17 cellular contexts compared by ENCODE assay signal in genomic region chr4:173415092-173415491, GRCh38. TPM values are rescaled to one million over a fixed set of nuclear protein-coding genes. Genes with fewer than 3 reads are reported as not detected.
A peak's percentile ranks its signal among the peaks of the same experiment; 100 is the strongest.
DNase-seq lines count a peak whose midpoint lies in the region; ATAC-seq, FAIRE-seq and TF ChIP-seq lines count a peak whose summit lies in the region.
"Had no signal": no experiment of that assay in that cellular context is flagged by ENCODE, and none has a peak within 500 bp of the region (broad histone marks: within the 10 kb centered on the region; RNA-seq: fewer than 3 reads in every experiment).

No MANE protein-coding gene starts in this region.

- CTCF ChIA-PET in CD4-positive, alpha-beta memory T cell (lab: Charles Lee; ENCODE audit: partially characterized antibody): interaction anchor here (0.8 to 14.5 kb wide), 6 partner anchors 9 to 129 kb away, joined by 3 to 295 read pairs (median 7); no protein-coding TSS in a partner anchor

- no peak for FAIRE-seq in RCC 7860 (lab: Jason Lieb, UNC)

- H3K4me1 Mint-ChIP-seq in CD4-positive, alpha-beta memory T cell: no peaks in the 10 kb centered on the region
- H3K4me1 Mint-ChIP-seq: central memory CD8-positive, alpha-beta T cell; T-cell had no signal

- no peaks in the 10 kb centered on the region for H3K36me3 ChIP-seq in CD4-positive, alpha-beta memory T cell (ENCODE audit: insufficient read depth, low read length)
- H3K36me3 ChIP-seq: HAP-1 had no signal

- H3K4me1 ChIP-seq in CD4-positive, alpha-beta memory T cell (ENCODE audit: insufficient read depth, low read length): no peaks in the 10 kb centered on the region
- H3K4me1 ChIP-seq: HAP-1 had no signal

- H3K4me3 Mint-ChIP-seq in CD4-positive, alpha-beta memory T cell: no peak overlapping the region
- H3K4me3 Mint-ChIP-seq: central memory CD8-positive, alpha-beta T cell; T-cell had no signal

- no peak overlapping the region for H3K27ac Mint-ChIP-seq in CD4-positive, alpha-beta memory T cell
- H3K27ac Mint-ChIP-seq: T-cell had no signal

- H3K27me3 Mint-ChIP-seq in CD4-positive, alpha-beta memory T cell: no peaks in the 10 kb centered on the region
- H3K27me3 Mint-ChIP-seq: central memory CD8-positive, alpha-beta T cell; T-cell had no signal

- H3K27me3 ChIP-seq in CD4-positive, alpha-beta memory T cell (ENCODE audit: insufficient read depth, low read length): no peaks in the 10 kb centered on the region
- H3K27me3 ChIP-seq: BLaER1 had no signal

- DNase-seq in Kasumi-1 (lab: John Stamatoyannopoulos, UW): peak; percentile 88 to 92
- DNase-seq in SKM-1 treated with dmso at 0.1 percent for 144 hours (lab: John Stamatoyannopoulos, UW; ENCODE audit: unreplicated experiment): peak; percentile 92
- DNase-seq in fibroblast of villous mesenchyme (ENCODE audit: low read depth): peak; percentile 50
- DNase-seq in sciatic nerve (ENCODE audit: low spot score): no peak
- no peak for DNase-seq in CD4-positive, alpha-beta memory T cell
- DNase-seq in RCC 7860 (ENCODE audit: low spot score): no peak
- no peak for DNase-seq in ACHN
- DNase-seq: activated CD4-positive, alpha-beta T cell treated with anti-CD3 and anti-CD28 coated beads for 4 hours; activated effector memory CD4-positive, alpha-beta T cell treated with anti-CD3 and anti-CD28 coated beads, Interleukin-2, amount 50 U/mL, for 16 hours; NCI-H2081; stimulated activated naive CD4-positive, alpha-beta T cell treated with Interleukin-2 at 50 U/mL for 16 hours; T-cell had no signal

- ATAC-seq in sciatic nerve (peak; percentile 72), HG02678 (IDR thresholded peaks at IDR 0.05; ENCODE audit: unreplicated experiment) (no peak)
- ATAC-seq: T-cell had no signal

- POLR2A ChIA-PET in CD4-positive, alpha-beta memory T cell (lab: Charles Lee; ENCODE audit: partially characterized antibody): no interaction called here

- TF ChIP-seq CTCF in fibroblast of villous mesenchyme (IDR thresholded peaks at IDR 0.05; ENCODE audit: insufficient read depth, low read depth, low read length): no peak

- intact Hi-C loops in sciatic nerve (cut with DNase I): loop anchor here (5.0 to 10.0 kb wide), 2 partner anchors 98 to 400 kb away; no protein-coding TSS in a partner anchor
- intact Hi-C loops in CD4-positive, alpha-beta memory T cell (cut with micrococcal nuclease): loop anchor here (5.0 kb wide), 1 partner anchor 43 kb away; the partner anchor contains the start of gene SAP30

- H3K9me3 ChIP-seq in CD4-positive, alpha-beta memory T cell (ENCODE audit: control insufficient read depth in 1 of 2, low read length in 2 of 2): no peaks in the 10 kb centered on the region
- H3K9me3 ChIP-seq: BLaER1, HAP-1 had no signal

- no peaks in the 10 kb centered on the region for H3K36me3 Mint-ChIP-seq in CD4-positive, alpha-beta memory T cell
- H3K36me3 Mint-ChIP-seq: T-cell had no signal

- no peaks in the 10 kb centered on the region for H3K9me3 Mint-ChIP-seq in CD4-positive, alpha-beta memory T cell
- H3K9me3 Mint-ChIP-seq: central memory CD8-positive, alpha-beta T cell; T-cell had no signal

- H3K27ac ChIP-seq in CD4-positive, alpha-beta memory T cell (ENCODE audit: low read depth, low read length): no peak overlapping the region
- H3K27ac ChIP-seq: BLaER1 had no signal

- in situ Hi-C loops in ACHN (cut with HindIII; ENCODE audit: low pct_ligation_motif_present, low pct_unique_long_range_greater_than_20kb, low sequenced_read_pairs): no loop called here

- no peak overlapping the region for H3K4me3 ChIP-seq in fibroblast of villous mesenchyme (ENCODE audit: low read depth, low read length)
- H3K4me3 ChIP-seq in CD4-positive, alpha-beta memory T cell (ENCODE audit: low read length in 2 of 2): no peak overlapping the region
- H3K4me3 ChIP-seq: BLaER1, HAP-1 had no signal

RNA-seq across cellular contexts. Expression of gene SCRG1, which starts 16.2 kb away (rescaled TPM):
- total RNA-seq in fibroblast of villous mesenchyme: under 0.01 and 0.32 TPM in 2 replicates
- total RNA-seq in sciatic nerve: 1.5 TPM
- not detected for total RNA-seq in CD4-positive, alpha-beta memory T cell
- polyA plus RNA-seq in CD4-positive, alpha-beta memory T cell: under 1 TPM in 1 of 2 donors, not detected in 1; 0.16 TPM
- total RNA-seq: pulmonary artery endothelial cell, T-cell had no signal

RNA-seq across cellular contexts. Expression of gene SAP30, which starts 44.3 kb away (rescaled TPM):
- 13.2 and 21.2 TPM in 2 replicates for total RNA-seq in fibroblast of villous mesenchyme
- total RNA-seq in sciatic nerve: 15.4 TPM
- total RNA-seq in CD4-positive, alpha-beta memory T cell: 1 to 10 TPM; 5.6 to 7.0 TPM
- 1 to 10 TPM; 5.8 to 7.1 TPM for polyA plus RNA-seq in CD4-positive, alpha-beta memory T cell

Comparison
In these comparisons a context has a peak if more than half of its experiments do, and no peak if none do; other contexts are left out.
1. DNase-seq: peak in Kasumi-1 (2 of 2), SKM-1 treated with dmso at 0.1 percent for 144 hours (single experiment) and fibroblast of villous mesenchyme (single experiment); none in sciatic nerve (single experiment), CD4-positive, alpha-beta memory T cell (0 of 5), RCC 7860 (single experiment) and ACHN (single experiment).